20 cellular contexts compared by ENCODE assay signal in genomic region chr6:167139761-167140160, GRCh38. TPM values are rescaled to one million over a fixed set of nuclear protein-coding genes. Genes with fewer than 3 reads are reported as not detected.
A peak's percentile ranks its signal among the peaks of the same experiment; 100 is the strongest.
DNase-seq lines count a peak whose midpoint lies in the region; ATAC-seq, FAIRE-seq and TF ChIP-seq lines count a peak whose summit lies in the region.
"Had no signal": no experiment of that assay in that cellular context is flagged by ENCODE, and none has a peak within 500 bp of the region (broad histone marks: within the 10 kb centered on the region; RNA-seq: fewer than 3 reads in every experiment).

No MANE protein-coding gene starts in this region.

- no peak overlapping the region for H3K4me2 ChIP-seq in GM12878 (ENCODE audit: control insufficient read depth, insufficient read depth)
- no peak overlapping the region for H3K4me2 ChIP-seq in PC-9
- H3K4me2 ChIP-seq: BLaER1 treated with 17β-estradiol and CSF1 and Interleukin-3, amounts not matched to agents 10 nM and 100 nM had no signal

- CTCF ChIA-PET in GM12878 (lab: Yijun Ruan, JAX) = interaction anchor here (1.0 to 5.6 kb wide), 14 partner anchors 11 to 364 kb away, joined by 3 to 87 read pairs (median 26); partner anchors contain the start of genes CCR6 and CEP43
- CTCF ChIA-PET in PC-9 (lab: Charles Lee) = no interaction called here

- no peaks in the 10 kb centered on the region for H3K9me3 Mint-ChIP-seq in naive B cell

- H2AFZ ChIP-seq in GM12878 (ENCODE audit: control insufficient read depth, low read depth, low read length) = no peak overlapping the region
- H2AFZ ChIP-seq in PC-9 = no peak overlapping the region

- TF ChIP-seq CTCF in GM12878 (IDR thresholded peaks at IDR 0.05 in 2 of 3, conservative IDR thresholded peaks at IDR 0.05 in 1 of 3; ENCODE audit: control insufficient read depth in 2 of 3, extremely low read depth in 1 of 3, insufficient read depth in 1 of 3, low read depth in 3 of 3, low read length in 3 of 3) = no peak
- TF ChIP-seq CTCF in PC-9 (conservative IDR thresholded peaks at IDR 0.05) = no peak

- peaks cover 42 to 94% (median 59%) of the 10 kb centered on the region in 3 donors for H3K4me1 Mint-ChIP-seq in naive B cell

- peaks cover 23% of the 10 kb centered on the region in 2 donors for H3K36me3 Mint-ChIP-seq in naive B cell

- in situ Hi-C loops in GM12878 (cut with MboI) = loop anchor here (10.0 to 25.0 kb wide), 2 partner anchors 127 to 365 kb away; no protein-coding TSS in a partner anchor

- H3K79me2 ChIP-seq in GM12878 (ENCODE audit: control insufficient read depth, insufficient read depth, low read length) (no peaks in the 10 kb centered on the region), PC-9 (ENCODE audit: low read depth) (no peaks in the 10 kb centered on the region)

- peak; percentile 7 for DNase-seq in DMS53 (lab: John Stamatoyannopoulos, UW)
- no peak for DNase-seq in DMS53 treated with DMSO at 0.1 percent for 48 hours (lab: John Stamatoyannopoulos, UW; ENCODE audit: unreplicated experiment)
- DNase-seq in GM12878 (ENCODE audit: low read depth, low spot score) = no peak
- no peak for DNase-seq in naive B cell
- DNase-seq in stimulated activated CD4-positive, alpha-beta T cell treated with anti-CD3 and anti-CD28 coated beads, Interleukin-4, amount 100 ng/mL, for 4 hours = no peak
- no peak for DNase-seq in PC-9
- DNase-seq: Caco-2; GOT3; MM.1S; NCI-H2029 treated with DMSO at 0.1 percent for 48 hours; NCI-H2227 treated with DMSO at 0.1 percent for 48 hours; NCI-H526 treated with DMSO at 0.1 percent for 48 hours; NK-92 treated with Interleukin-12 subunit alpha and Interleukin-12 subunit beta, amount 100 ng/mL, for 24 hours had no signal

- no peak for FAIRE-seq in GM12878 (lab: Jason Lieb, UNC)
- FAIRE-seq: G401.6 had no signal

- no peaks in the 10 kb centered on the region for H3K9me3 ChIP-seq in GM12878 (replicated peaks; ENCODE audit: control insufficient read depth, insufficient read depth, low read length)
- H3K9me3 ChIP-seq in PC-9 (ENCODE audit: insufficient read depth, low read depth) = no peaks in the 10 kb centered on the region; the same call in 1 of the 2 replicates
- H3K9me3 ChIP-seq: Caco-2 had no signal

- BruUV-seq in GM12878 (replicated peaks; lab: Mats Ljungman, UMichigan) (no TSS peak), PC-9 (replicated peaks; lab: Mats Ljungman, UMichigan) (no TSS peak)

- POLR2A ChIA-PET in GM12878 (lab: Charles Lee) = interaction anchor here (0.8 to 2.0 kb wide), 4 partner anchors 10 to 26 kb away, joined by 3 to 15 read pairs (median 4); partner anchors contain the start of gene CCR6
- POLR2A ChIA-PET in PC-9 (lab: Charles Lee; ENCODE audit: unreplicated experiment) = interaction anchor here (0.6 kb wide), 1 partner anchor 197 kb away, joined by 4 read pairs; no protein-coding TSS in a partner anchor

- ATAC-seq in GM12878 (peak; percentile 50), naive B cell (ENCODE audit: low read depth in 2 of 2) (peak; percentile 24 to 37), GM18511 (IDR thresholded peaks at IDR 0.05; ENCODE audit: unreplicated experiment) (no peak), GM18517 (IDR thresholded peaks at IDR 0.05; ENCODE audit: unreplicated experiment) (no peak)

- H3K27me3 ChIP-seq in GM12878 (replicated peaks in 1 of 2; ENCODE audit: control insufficient read depth in 2 of 2, insufficient read depth in 2 of 2, low read length in 1 of 2) = no peaks in the 10 kb centered on the region
- H3K27me3 ChIP-seq in PC-9 (ENCODE audit: insufficient read depth, low read depth) = peaks cover 89% of the 10 kb centered on the region

- SMC1A ChIA-PET in GM12878 (lab: Charles Lee; ENCODE audit: uncharacterized antibody, unreplicated experiment) = interaction anchor here (0.9 to 12.4 kb wide), 11 partner anchors 12 to 365 kb away, joined by 3 to 351 read pairs (median 16); partner anchors contain the start of genes CCR6 and CEP43

- no peak for TF ChIP-seq POLR2A in GM12878 (IDR thresholded peaks at IDR 0.05; ENCODE audit: low read depth, low read length)

- no peak for TF ChIP-seq EP300 in GM12878 (IDR thresholded peaks at IDR 0.05; ENCODE audit: borderline replicate concordance in 1 of 2, control insufficient read depth in 1 of 2, low read depth in 2 of 2, low read length in 2 of 2)

- no peaks in the 10 kb centered on the region for H3K9me2 ChIP-seq in PC-9 (ENCODE audit: insufficient read depth)

- H3K27ac Mint-ChIP-seq in naive B cell = peak overlapping the region; percentile 14 to 92 (median 85)

- H3K9ac ChIP-seq in GM12878 (ENCODE audit: control insufficient read depth, insufficient read depth, low read length) = no peak overlapping the region
- H3K9ac ChIP-seq: BLaER1 treated with 17β-estradiol and CSF1 and Interleukin-3, amounts not matched to agents 10 nM and 100 nM had no signal

- RAD21 ChIA-PET in GM12878 (lab: Charles Lee; ENCODE audit: unreplicated experiment) = interaction anchor here (1.2 to 9.3 kb wide), 15 partner anchors 11 to 189 kb away, joined by 3 to 120 read pairs (median 10); partner anchors contain the start of genes CCR6 and CEP43

- intact Hi-C loops in GM12878 (cut with micrococcal nuclease; ENCODE audit: unreplicated experiment) (no loop called here), PC-9 (cut with micrococcal nuclease; ENCODE audit: unreplicated experiment) (no loop called here)

- 96% methylated on average over 4 of the region's 4 CpGs for WGBS in GM12878 (ENCODE audit: insufficient coverage, insufficient replicate concordance, low lambda C conversion rate, missing lambda C conversion rate)

- no peak for TF ChIP-seq RAD21 in GM12878 (IDR thresholded peaks at IDR 0.05; ENCODE audit: insufficient read depth, low read depth, low read length)

- H3K4me3 Mint-ChIP-seq in naive B cell = no peak overlapping the region

- no peaks in the 10 kb centered on the region for H3K27me3 Mint-ChIP-seq in naive B cell

- H3F3A ChIP-seq in PC-9 (ENCODE audit: insufficient read depth, low read depth) = no peaks in the 10 kb centered on the region

- H3K27ac ChIP-seq in GM12878 (ENCODE audit: control insufficient read depth, insufficient read depth) (no peak overlapping the region), PC-9 (no peak overlapping the region)
- H3K27ac ChIP-seq: 22Rv1; BLaER1 treated with 17β-estradiol and CSF1 and Interleukin-3, amounts not matched to agents 10 nM and 100 nM had no signal

- H3K36me3 ChIP-seq in GM12878 (ENCODE audit: control insufficient read depth in 2 of 2, insufficient read depth in 2 of 2, low read length in 1 of 2) (peaks cover 0 to 2% of the 10 kb centered on the region in 2 experiments; a peak in 2 of 4 replicates), PC-9 (ENCODE audit: low read depth) (no peaks in the 10 kb centered on the region)
- H3K36me3 ChIP-seq: BLaER1 treated with 17β-estradiol and CSF1 and Interleukin-3, amounts not matched to agents 10 nM and 100 nM had no signal

- H3K4me3 ChIP-seq in GM12878 = no peak overlapping the region
- H3K4me3 ChIP-seq in PC-9 = no peak overlapping the region
- H3K4me3 ChIP-seq: BLaER1 treated with 17β-estradiol and CSF1 and Interleukin-3, amounts not matched to agents 10 nM and 100 nM had no signal

- H3K4me1 ChIP-seq in GM12878 (ENCODE audit: control insufficient read depth, insufficient read depth, low read length) (peaks cover 10% of the 10 kb centered on the region), PC-9 (replicated peaks; ENCODE audit: insufficient read depth) (no peaks in the 10 kb centered on the region)
- H3K4me1 ChIP-seq: Caco-2 had no signal

- H4K20me1 ChIP-seq in GM12878 (ENCODE audit: control insufficient read depth, insufficient read depth) (no peaks in the 10 kb centered on the region), PC-9 (ENCODE audit: insufficient read depth) (no peaks in the 10 kb centered on the region)
- H4K20me1 ChIP-seq: BLaER1 treated with 17β-estradiol and CSF1 and Interleukin-3, amounts not matched to agents 10 nM and 100 nM had no signal

TF ChIP-seq in GM12878, 131 proteins besides CTCF, POLR2A, EP300 and RAD21 (continues in another document):
- no peak for TF ChIP-seq CEBPB (IDR thresholded peaks at IDR 0.05; ENCODE audit: borderline replicate concordance in 1 of 2, low read depth in 2 of 2, low read length in 2 of 2)

RNA-seq across cellular contexts. Expression of gene CCR6, which starts 16.9 kb away (rescaled TPM):
- total RNA-seq in GM12878 (2013; cell fraction: nucleolus; rRNA removed) = 2.4 and 2.7 TPM in 2 replicates
- total RNA-seq in GM12878 (2014; rRNA removed) = 7.2 and 7.6 TPM in 2 replicates
- 6.6 and 7.5 TPM in 2 replicates for total RNA-seq in GM12878 (2014; rRNA removed; fragmentation: Illumina TruSeq; extraction: Trizol)
- 5.6 and 7.3 TPM in 2 replicates for total RNA-seq in GM12878 (2021)
- 2.3 TPM for polyA plus RNA-seq in GM12878 (2011; ENCODE audit: low read depth)
- polyA plus RNA-seq in GM12878 (2011; rRNA removed) = 5.6 and 7.0 TPM in 2 replicates
- polyA plus RNA-seq in GM12878 (2011; cell fraction: cytosol; rRNA removed) = 7.5 and 7.6 TPM in 2 replicates
- polyA plus RNA-seq in GM12878 (2011; cell fraction: nucleus; rRNA removed) = 0.67 and 1.7 TPM in 2 replicates
- 1.9 and 3.1 TPM in 2 replicates for polyA plus RNA-seq in GM12878 (2012)
- polyA plus RNA-seq in GM12878 (2014; fragmentation: Illumina TruSeq; extraction: Trizol) = 7.6 and 8.1 TPM in 2 replicates
- polyA plus RNA-seq in GM12878 (2014; fragmentation: Nextera tagmentation; extraction: Ambion mirVana) = 1 to 10 TPM; 5.5 to 6.8 TPM
- polyA plus RNA-seq in GM12878 (2014; rRNA removed) = 4.8 and 5.6 TPM in 2 replicates
- 1 to 10 TPM; 2.2 to 3.3 TPM for polyA plus RNA-seq in GM12878 (2016; fragmentation: Nextera tagmentation; extraction: Ambion mirVana)
- polyA minus RNA-seq in GM12878 (2011; rRNA and poly(A)+ RNA removed) = 12.6 and 15.8 TPM in 2 replicates
- polyA minus RNA-seq in GM12878 (2011; cell fraction: cytosol; rRNA and poly(A)+ RNA removed) = 1.1 and 2.7 TPM in 2 replicates
- polyA minus RNA-seq in GM12878 (2011; cell fraction: nucleus; rRNA and poly(A)+ RNA removed) = 0.73 and 1.3 TPM in 2 replicates
- polyA plus RNA-seq in naive B cell (ENCODE audit: low read depth in 6 of 6) = 100 to 1,000 TPM in 5 of 6 donors, 10 to 100 TPM in 1; 97.4 to 205 (median 126) TPM
- total RNA-seq in PC-9 (2021) = not detected in 2 replicates
- total RNA-seq: Caco-2, SK-MEL-5 had no signal

RNA-seq across cellular contexts. Expression of gene GPR31, which starts 18.0 kb away (rescaled TPM):
- not detected in 2 replicates for total RNA-seq in GM12878 (2013; cell fraction: nucleolus; rRNA removed)
- total RNA-seq in GM12878 (2014; rRNA removed) (not detected in 2 replicates), GM12878 (2014; rRNA removed; fragmentation: Illumina TruSeq; extraction: Trizol) (not detected in 2 replicates), GM12878 (2021) (not detected in 2 replicates), PC-9 (2021) (not detected in 2 replicates)
- polyA plus RNA-seq in GM12878 (2011; ENCODE audit: low read depth) = not detected
- polyA plus RNA-seq in GM12878 (2011; rRNA removed) (not detected in 2 replicates), GM12878 (2014; fragmentation: Illumina TruSeq; extraction: Trizol) (not detected in 2 replicates), GM12878 (2014; fragmentation: Nextera tagmentation; extraction: Ambion mirVana) (not detected), GM12878 (2014; rRNA removed) (not detected in 2 replicates), GM12878 (2016; fragmentation: Nextera tagmentation; extraction: Ambion mirVana) (not detected), naive B cell (ENCODE audit: low read depth in 6 of 6) (not detected)
- polyA plus RNA-seq in GM12878 (2011; cell fraction: cytosol; rRNA removed) = not detected in 2 replicates
- polyA plus RNA-seq in GM12878 (2011; cell fraction: nucleus; rRNA removed) = not detected in 2 replicates
- not detected in 2 replicates for polyA plus RNA-seq in GM12878 (2012)
- not detected in 2 replicates for polyA minus RNA-seq in GM12878 (2011; rRNA and poly(A)+ RNA removed)
- not detected in 2 replicates for polyA minus RNA-seq in GM12878 (2011; cell fraction: cytosol; rRNA and poly(A)+ RNA removed)
- polyA minus RNA-seq in GM12878 (2011; cell fraction: nucleus; rRNA and poly(A)+ RNA removed) = not detected in 2 replicates
- total RNA-seq: Caco-2, HepG2, SK-MEL-5 had no signal
- polyA plus RNA-seq: HepG2 had no signal

Comparison
In these comparisons a context has a peak if more than half of its experiments do, and no peak if none do; other contexts are left out.
1. ATAC-seq: peak in GM12878 (single experiment) and naive B cell (2 of 2); none in GM18511 (single experiment) and GM18517 (single experiment).